Comparison of ENCODE assay signal across 8 cellular contexts in the genomic region with DNA sequence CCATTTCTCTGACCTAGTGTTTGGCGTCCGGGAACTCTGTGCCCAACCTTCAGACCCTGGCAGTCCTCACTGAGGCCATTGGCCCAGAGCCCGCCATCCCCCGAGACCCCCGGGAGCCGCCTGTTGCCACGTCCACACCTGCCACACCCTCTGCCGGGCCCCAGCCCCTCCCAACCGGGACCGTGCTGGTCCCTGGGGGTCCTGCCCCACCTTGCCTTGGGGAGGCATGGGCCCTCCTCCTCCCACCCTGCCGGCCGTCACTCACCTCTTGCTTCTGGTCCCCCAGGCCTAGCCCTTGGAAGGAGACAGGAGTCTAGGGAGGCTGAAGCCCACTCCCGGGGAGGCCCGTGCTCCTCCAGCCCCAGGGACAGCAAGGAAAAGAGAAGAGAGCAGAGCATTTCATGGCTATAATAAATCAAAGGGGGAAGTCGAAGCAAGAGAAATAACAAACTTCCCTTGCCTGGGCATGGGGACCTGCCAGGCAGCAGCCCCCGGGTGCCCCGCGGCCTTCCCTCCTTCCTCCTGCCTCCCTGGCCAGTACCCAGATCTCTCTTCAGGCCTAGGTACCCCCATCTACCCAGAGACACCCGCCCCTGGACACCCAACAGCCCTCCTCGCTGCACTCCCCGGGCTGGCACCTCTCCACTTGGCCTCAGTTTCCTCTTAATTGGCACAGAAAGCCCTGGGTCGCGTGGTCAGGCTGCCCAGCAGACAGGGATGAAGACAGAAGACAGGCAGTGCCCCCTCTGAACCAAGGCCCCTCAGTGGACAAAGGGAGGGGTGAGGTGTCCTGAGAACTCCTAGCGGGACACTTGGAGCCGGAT. TPM values are rescaled to one million over a fixed set of nuclear protein-coding genes. Genes with fewer than 3 reads are reported as not detected.
DNase-seq lines count a peak whose midpoint lies in the region; ATAC-seq and TF ChIP-seq lines count a peak whose summit lies in the region.
"Had no signal": no experiment of that assay in that cellular context is flagged by ENCODE, and none has a peak within 500 bp of the region (broad histone marks: within the 10 kb centered on the region; RNA-seq: fewer than 3 reads in every experiment).

No MANE protein-coding gene starts in this region.

- H3K27me3 ChIP-seq in DOHH2 (ENCODE audit: control insufficient read depth, low read length) (no peaks in the 10 kb centered on the region), muscle layer of duodenum (ENCODE audit: low read depth, low read length) (no peaks in the 10 kb centered on the region)

- no peak for DNase-seq in activated CD8-positive, alpha-beta T cell treated with anti-CD3 and anti-CD28 coated beads for 36 hours
- DNase-seq in GM20000 (ENCODE audit: low spot score): no peak
- no peak for DNase-seq in glutamatergic neuron
- DNase-seq in NCI-H128 (lab: John Stamatoyannopoulos, UW; ENCODE audit: unreplicated experiment): no peak

- TF ChIP-seq CTCF in DOHH2 (IDR thresholded peaks at IDR 0.05; ENCODE audit: low read depth, low read length, poor library complexity, severe bottlenecking) (no peak), GM20000 (IDR thresholded peaks at IDR 0.05; ENCODE audit: extremely low read depth, missing control alignments) (no peak), glutamatergic neuron (IDR thresholded peaks at IDR 0.05; ENCODE audit: partially characterized antibody, unreplicated experiment) (no peak)
- no peak for TF ChIP-seq CTCF in activated CD8-positive, alpha-beta T cell treated with anti-CD3 and anti-CD28 coated beads for 36 hours (IDR thresholded peaks at IDR 0.05)

- intact Hi-C loops in activated CD8-positive, alpha-beta T cell treated with anti-CD3 and anti-CD28 coated beads for 36 hours (cut with micrococcal nuclease): no loop called here

- H3F3A ChIP-seq in DOHH2 (ENCODE audit: control insufficient read depth, insufficient read depth): peaks cover 16% of the 10 kb centered on the region

- ATAC-seq in activated CD8-positive, alpha-beta T cell treated with anti-CD3 and anti-CD28 coated beads for 36 hours: no peak

- H3K27ac Mint-ChIP-seq in activated CD8-positive, alpha-beta T cell treated with anti-CD3 and anti-CD28 coated beads for 36 hours: peak overlapping the region; percentile 91
- no peak overlapping the region for H3K27ac Mint-ChIP-seq in glutamatergic neuron (ENCODE audit: unreplicated experiment)

- H3K4me3 ChIP-seq in DOHH2 (ENCODE audit: low read length) (peak overlapping the region; percentile 72), muscle layer of duodenum (ENCODE audit: low read depth in 1 of 2, low read length in 2 of 2) (peak overlapping the region in 1 of 2 donors; percentile 34)

- peaks cover 26% of the 10 kb centered on the region for H3K4me1 Mint-ChIP-seq in activated CD8-positive, alpha-beta T cell treated with anti-CD3 and anti-CD28 coated beads for 36 hours (ENCODE audit: low read depth)
- peaks cover 9% of the 10 kb centered on the region for H3K4me1 Mint-ChIP-seq in glutamatergic neuron (ENCODE audit: low read depth, unreplicated experiment)

- CTCF ChIA-PET in activated CD8-positive, alpha-beta T cell treated with anti-CD3 and anti-CD28 coated beads for 36 hours (lab: Charles Lee): interaction anchor here (1.3 to 9.3 kb wide), 2 partner anchors 17 to 22 kb away, joined by 3 to 91 read pairs; no protein-coding TSS in a partner anchor

- peaks cover 86% of the 10 kb centered on the region for H3K4me1 ChIP-seq in DOHH2 (ENCODE audit: control insufficient read depth, low read length)
- H3K4me1 ChIP-seq in muscle layer of duodenum (ENCODE audit: control insufficient read depth in 1 of 2, insufficient read depth in 2 of 2, low read length in 2 of 2): peaks cover 0 to 12% of the 10 kb centered on the region in 2 donors

- POLR2A ChIA-PET in activated CD8-positive, alpha-beta T cell treated with anti-CD3 and anti-CD28 coated beads for 36 hours (lab: Charles Lee): interaction anchor here (5.7 kb wide), 1 partner anchor 8 kb away, joined by 28 read pairs; no protein-coding TSS in a partner anchor

- H3K36me3 ChIP-seq in DOHH2 (ENCODE audit: control insufficient read depth, low read length) (no peaks in the 10 kb centered on the region), muscle layer of duodenum (ENCODE audit: control insufficient read depth in 1 of 2, insufficient read depth in 2 of 2, low read length in 2 of 2) (no peaks in the 10 kb centered on the region)

- no peaks in the 10 kb centered on the region for H3K36me3 Mint-ChIP-seq in activated CD8-positive, alpha-beta T cell treated with anti-CD3 and anti-CD28 coated beads for 36 hours (ENCODE audit: low read depth)
- H3K36me3 Mint-ChIP-seq in glutamatergic neuron (ENCODE audit: unreplicated experiment): no peaks in the 10 kb centered on the region

- H3K9me3 Mint-ChIP-seq in activated CD8-positive, alpha-beta T cell treated with anti-CD3 and anti-CD28 coated beads for 36 hours: no peaks in the 10 kb centered on the region
- H3K9me3 Mint-ChIP-seq in glutamatergic neuron (ENCODE audit: unreplicated experiment): peaks cover 2% of the 10 kb centered on the region

- H3K9me2 ChIP-seq in DOHH2 (replicated peaks; ENCODE audit: control insufficient read depth, low read length): no peaks in the 10 kb centered on the region

- H3K27ac ChIP-seq in DOHH2 (ENCODE audit: low read depth, low read length) (peak overlapping the region; percentile 83), muscle layer of duodenum (ENCODE audit: low read length) (peak overlapping the region; percentile 83)

- H3K79me2 ChIP-seq in DOHH2 (ENCODE audit: control insufficient read depth, low read length): no peaks in the 10 kb centered on the region

- no peaks in the 10 kb centered on the region for H3K27me3 Mint-ChIP-seq in activated CD8-positive, alpha-beta T cell treated with anti-CD3 and anti-CD28 coated beads for 36 hours
- H3K27me3 Mint-ChIP-seq in glutamatergic neuron (ENCODE audit: unreplicated experiment): peaks cover 2% of the 10 kb centered on the region

- peak overlapping the region; percentile 33 for H3K4me3 Mint-ChIP-seq in activated CD8-positive, alpha-beta T cell treated with anti-CD3 and anti-CD28 coated beads for 36 hours
- no peak overlapping the region for H3K4me3 Mint-ChIP-seq in glutamatergic neuron (ENCODE audit: unreplicated experiment)

- H3K9me3 ChIP-seq in DOHH2 (ENCODE audit: control insufficient read depth, insufficient read depth, low read length) (no peaks in the 10 kb centered on the region), muscle layer of duodenum (ENCODE audit: control insufficient read depth in 1 of 2, low read length in 2 of 2) (no peaks in the 10 kb centered on the region)

- no peaks in the 10 kb centered on the region for H4K20me1 ChIP-seq in DOHH2 (ENCODE audit: control insufficient read depth, insufficient read depth, low read depth, low read length)

- peak overlapping the region; percentile 90 for H3K4me2 ChIP-seq in DOHH2 (ENCODE audit: low read length)

RNA-seq across cellular contexts. Expression of a gene that starts 13.0 kb away (rescaled TPM):
- 10 to 100 TPM; 10.0 to 10.5 TPM for total RNA-seq in activated CD8-positive, alpha-beta T cell treated with anti-CD3 and anti-CD28 coated beads for 36 hours
- total RNA-seq in glutamatergic neuron (ENCODE audit: unreplicated experiment): 60.0 TPM

RNA-seq across cellular contexts. Expression of a gene that starts 17.1 kb away (rescaled TPM):
- total RNA-seq in activated CD8-positive, alpha-beta T cell treated with anti-CD3 and anti-CD28 coated beads for 36 hours: under 1 TPM in 1 of 2 experiments, not detected in 1; 0.25 TPM
- not detected for total RNA-seq in glutamatergic neuron (ENCODE audit: unreplicated experiment)
- total RNA-seq: bronchial epithelial cell, RPMI7951 had no signal

RNA-seq across cellular contexts. Expression of a gene that starts 30.8 kb away (rescaled TPM):
- total RNA-seq in activated CD8-positive, alpha-beta T cell treated with anti-CD3 and anti-CD28 coated beads for 36 hours: 100 to 1,000 TPM; 137 to 140 TPM
- 112 TPM for total RNA-seq in glutamatergic neuron (ENCODE audit: unreplicated experiment)

RNA-seq across cellular contexts. Expression of a gene that starts 42.9 kb away (rescaled TPM):
- total RNA-seq in activated CD8-positive, alpha-beta T cell treated with anti-CD3 and anti-CD28 coated beads for 36 hours: not detected
- not detected for total RNA-seq in glutamatergic neuron (ENCODE audit: unreplicated experiment)
- total RNA-seq: RPMI7951 had no signal

RNA-seq across cellular contexts. Expression of a gene that starts 53.5 kb away (rescaled TPM):
- total RNA-seq in activated CD8-positive, alpha-beta T cell treated with anti-CD3 and anti-CD28 coated beads for 36 hours: under 1 TPM; 0.36 to 0.81 TPM
- total RNA-seq in glutamatergic neuron (ENCODE audit: unreplicated experiment): 0.54 TPM
- total RNA-seq: RPMI7951 had no signal
